In genomic region chr5:53178830-53179229, GRCh38 we compare ENCODE assay signal across 21 cellular contexts.
DNase-seq lines count a peak whose midpoint lies in the region; ATAC-seq, FAIRE-seq and TF ChIP-seq lines count a peak whose summit lies in the region.
"Had no signal": no experiment of that assay in that cellular context is flagged by ENCODE, and none has a peak within 500 bp of the region (broad histone marks: within the 10 kb centered on the region; RNA-seq: fewer than 3 reads in every experiment).

No MANE protein-coding gene starts in this region.

- H3K4me1 ChIP-seq in A549 (no peaks in the 10 kb centered on the region), pancreas (no peaks in the 10 kb centered on the region)
- H3K4me1 ChIP-seq: BE2C, BLaER1 had no signal

- DNase-seq in A549 (ENCODE audit: low read depth in 1 of 2, low spot score in 1 of 2) = no peak
- no peak for DNase-seq in left colon
- DNase-seq in pancreas = no peak
- no peak for DNase-seq in NCI-H446 treated with DMSO at 0.1 percent for 48 hours (lab: John Stamatoyannopoulos, UW)
- DNase-seq in foreskin melanocyte = no peak
- DNase-seq in activated CD4-positive, alpha-beta T cell treated with anti-CD3 and anti-CD28 coated beads, Interleukin-2, amount 50 U/mL, for 48 hours = no peak
- DNase-seq: ACHN; BE2C; C1 segment of cervical spinal cord; CD4-positive, alpha-beta memory T cell; CD4-positive, CD25-positive, alpha-beta regulatory T cell; CD8-positive, alpha-beta memory T cell; COR-L47; DMS79 treated with DMSO at 0.1 percent for 48 hours; GF-D8 had no signal

- no peaks in the 10 kb centered on the region for H3K36me3 ChIP-seq in pancreas
- H3K36me3 ChIP-seq: BE2C, BLaER1 had no signal

- TF ChIP-seq CTCF in A549 (IDR thresholded peaks at IDR 0.05) (no peak), pancreas (IDR thresholded peaks at IDR 0.05) (no peak)

- POLR2A ChIA-PET in A549 (lab: Yijun Ruan, JAX) = no interaction called here

- WGBS in A549 (ENCODE audit: missing lambda C conversion rate) = 65% methylated on average over 4 of the region's 4 CpGs
- WGBS in pancreas, 2 donors = 30 to 33% methylated on average over 4 of the region's 4 CpGs

- no peaks in the 10 kb centered on the region for H3K27me3 ChIP-seq in pancreas
- H3K27me3 ChIP-seq: BLaER1 had no signal

- FAIRE-seq in A549 (lab: Jason Lieb, UNC) = peak; percentile 39
- FAIRE-seq in colon (lab: Jason Lieb, UNC) = peak; percentile 58
- peak; percentile 13 for FAIRE-seq in pancreas (lab: Jason Lieb, UNC)
- FAIRE-seq: D721Med, G401.6, GM12891 had no signal

- H3K4me3 ChIP-seq in A549 = no peak overlapping the region
- no peak overlapping the region for H3K4me3 ChIP-seq in pancreas
- H3K4me3 ChIP-seq: BLaER1 had no signal

- H3K27ac ChIP-seq in A549 (no peak overlapping the region), pancreas (no peak overlapping the region)
- H3K27ac ChIP-seq: 22Rv1, BLaER1 had no signal

- H3K4me2 ChIP-seq in A549 = no peak overlapping the region
- H3K4me2 ChIP-seq: BLaER1 had no signal

- ATAC-seq in A549 (no peak), left colon (peak; percentile 97), pancreas (no peak)

- TF ChIP-seq POLR2A in A549 (IDR thresholded peaks at IDR 0.05; ENCODE audit: low read length) = no peak

- H3K9me3 ChIP-seq in A549 = peaks cover 8% of the 10 kb centered on the region; the same call in 1 of the 3 replicates
- H3K9me3 ChIP-seq in pancreas = no peaks in the 10 kb centered on the region
- H3K9me3 ChIP-seq: BE2C, BLaER1 had no signal

- TF ChIP-seq RAD21 in A549 (conservative IDR thresholded peaks at IDR 0.05 in 1 of 2, IDR thresholded peaks at IDR 0.05 in 1 of 2) = no peak

- intact Hi-C loops in left colon (cut with DNase I, micrococcal nuclease) = no loop called here
- intact Hi-C loops in pancreas (cut with DNase I) = no loop called here

- TF ChIP-seq EP300 in A549 (IDR thresholded peaks at IDR 0.05) = no peak

- CTCF ChIA-PET in A549 (lab: Yijun Ruan, JAX) = no interaction called here

TF ChIP-seq in A549, 52 proteins besides CTCF, POLR2A, EP300 and RAD21:
- TF ChIP-seq RFX5 (IDR thresholded peaks at IDR 0.05) (no peak), POLR2AphosphoS2 (conservative IDR thresholded peaks at IDR 0.05; ENCODE audit: low read length) (no peak), CEBPB (IDR thresholded peaks at IDR 0.05) (no peak), PHF8 (IDR thresholded peaks at IDR 0.05; ENCODE audit: borderline replicate concordance, low read depth) (no peak), KDM1A (IDR thresholded peaks at IDR 0.05; ENCODE audit: low read depth) (no peak), ATOH8 (CRISPR knock-in tag; IDR thresholded peaks at IDR 0.05; ENCODE audit: low read depth) (no peak), E2F6 (IDR thresholded peaks at IDR 0.05; ENCODE audit: borderline replicate concordance, low read depth) (no peak), BHLHE40 (IDR thresholded peaks at IDR 0.05; ENCODE audit: low read depth, low read length) (no peak), JUNB (IDR thresholded peaks at IDR 0.05) (no peak), EHMT2 (IDR thresholded peaks at IDR 0.05; ENCODE audit: low read depth) (no peak), FOSB (CRISPR knock-in tag; IDR thresholded peaks at IDR 0.05) (no peak), HOXA7 (CRISPR knock-in tag; IDR thresholded peaks at IDR 0.05) (no peak), ZC3H11A (IDR thresholded peaks at IDR 0.05) (no peak), ESRRA (IDR thresholded peaks at IDR 0.05; ENCODE audit: borderline replicate concordance, low read length) (no peak), NFE2L2 (conservative IDR thresholded peaks at IDR 0.05; ENCODE audit: low read length) (no peak), CHD4 (IDR thresholded peaks at IDR 0.05; ENCODE audit: borderline replicate concordance) (no peak)
